14 cellular contexts compared by ENCODE assay signal in genomic region chr4:38366451-38366850, GRCh38.
A peak's percentile ranks its signal among the peaks of the same experiment; 100 is the strongest.
DNase-seq lines count a peak whose midpoint lies in the region; ATAC-seq and TF ChIP-seq lines count a peak whose summit lies in the region.
"Had no signal": no experiment of that assay in that cellular context is flagged by ENCODE, and none has a peak within 500 bp of the region (broad histone marks: within the 10 kb centered on the region; RNA-seq: fewer than 3 reads in every experiment).

No MANE protein-coding gene starts in this region.

- H3K4me1 ChIP-seq in KMS-11 (ENCODE audit: low read depth, poor library complexity, severe bottlenecking) (peaks cover 18% of the 10 kb centered on the region), adrenal gland (replicated peaks in 1 of 2) (peaks cover 0 to 21% of the 10 kb centered on the region in 2 donors), mesenchymal stem cell (ENCODE audit: control insufficient read depth, insufficient read depth, low read depth, low read length) (peaks cover 4% of the 10 kb centered on the region)

- H2BK120ac ChIP-seq in mesenchymal stem cell (ENCODE audit: low read depth, low read length): no peak overlapping the region

- H3K14ac ChIP-seq in mesenchymal stem cell (ENCODE audit: low read length in 2 of 2): no peak overlapping the region

- H3K79me2 ChIP-seq in KMS-11 (ENCODE audit: insufficient read depth, low read depth): no peaks in the 10 kb centered on the region

- intact Hi-C loops in adrenal gland (cut with DNase I) (no loop called here), Right ventricle myocardium superior (cut with DNase I) (no loop called here)

- H3K4me3 ChIP-seq in KMS-11 (IDR thresholded peaks at IDR 0.05; ENCODE audit: insufficient read depth, low read depth, low read length): no peak overlapping the region
- H3K4me3 ChIP-seq in adrenal gland: no peak overlapping the region
- no peak overlapping the region for H3K4me3 ChIP-seq in mesenchymal stem cell (ENCODE audit: insufficient read depth in 1 of 2, low read depth in 1 of 2, low read length in 2 of 2)
- H3K4me3 ChIP-seq: ovary, stomach had no signal

- H3K9ac ChIP-seq in KMS-11 (no peak overlapping the region), mesenchymal stem cell (ENCODE audit: low read length) (no peak overlapping the region)

- no peak overlapping the region for H3K4me3 Mint-ChIP-seq in type B pancreatic cell
- H3K4me3 Mint-ChIP-seq: activated CD4-positive, alpha-beta T cell treated with anti-CD3 and anti-CD28 coated beads, Interleukin-2, amount 10 ng/mL, durations not matched to agents 24 days and 14 days had no signal

- H3K27ac ChIP-seq in KMS-11 (no peak overlapping the region; the same call in 1 of the 2 replicates), adrenal gland (no peak overlapping the region), mesenchymal stem cell (ENCODE audit: low read length, poor library complexity, severe bottlenecking) (no peak overlapping the region)
- H3K27ac ChIP-seq: ovary, stomach had no signal

- H3K4ac ChIP-seq in mesenchymal stem cell (ENCODE audit: low read depth in 1 of 2, low read length in 2 of 2): no peak overlapping the region

- no peak overlapping the region for H4K91ac ChIP-seq in mesenchymal stem cell (ENCODE audit: low read length)

- TF ChIP-seq POLR2A in adrenal gland (IDR thresholded peaks at IDR 0.05): no peak

- TF ChIP-seq CTCF in KMS-11 (conservative IDR thresholded peaks at IDR 0.05; ENCODE audit: low read depth, low read length) (no peak), adrenal gland (IDR thresholded peaks at IDR 0.05) (no peak), type B pancreatic cell (conservative IDR thresholded peaks at IDR 0.05) (no peak)

- H2AFZ ChIP-seq in KMS-11 (ENCODE audit: low read depth) (no peak overlapping the region), mesenchymal stem cell (ENCODE audit: low read depth, low read length) (no peak overlapping the region)

- H3K27me3 ChIP-seq in KMS-11 (ENCODE audit: insufficient read depth, low read depth) (no peaks in the 10 kb centered on the region), adrenal gland (no peaks in the 10 kb centered on the region), mesenchymal stem cell (ENCODE audit: control insufficient read depth in 1 of 2, insufficient read depth in 1 of 2, low read length in 2 of 2) (no peaks in the 10 kb centered on the region)
- H3K27me3 ChIP-seq: ovary, stomach had no signal

- DNase-seq in adrenal gland (peak; percentile 27 to 58 (median 35)), Right ventricle myocardium superior (peak; percentile 50), smooth muscle cell of the brain vasculature (ENCODE audit: low read depth, low spot score) (peak; percentile 23), globus pallidus (ENCODE audit: low spot score) (no peak), type B pancreatic cell (ENCODE audit: extremely low spot score, unreplicated experiment) (no peak), mesenchymal stem cell (no peak)
- DNase-seq: activated CD4-positive, alpha-beta T cell treated with anti-CD3 and anti-CD28 coated beads, Interleukin-2, amount 10 ng/mL, durations not matched to agents 24 days and 14 days; NCI-H1436 treated with DMSO at 0.1 percent for 48 hours; stimulated activated CD4-positive, alpha-beta T cell treated with anti-CD3 and anti-CD28 coated beads, Interleukin-2, amount 100 ng/mL, for 48 hours; stomach; SW 1271 had no signal

- no peak overlapping the region for H2AK5ac ChIP-seq in mesenchymal stem cell (ENCODE audit: low read length, severe bottlenecking)

- peak overlapping the region; percentile 25 for H3K4me2 ChIP-seq in KMS-11
- H3K4me2 ChIP-seq in mesenchymal stem cell (ENCODE audit: low read length, poor library complexity, severe bottlenecking): no peak overlapping the region

- H3K23ac ChIP-seq in mesenchymal stem cell (ENCODE audit: low read length in 2 of 2): no peak overlapping the region

- H3K27me3 Mint-ChIP-seq in type B pancreatic cell: no peaks in the 10 kb centered on the region

- no peak overlapping the region for H2BK5ac ChIP-seq in mesenchymal stem cell (ENCODE audit: low read depth, low read length, poor library complexity, severe bottlenecking)

- peaks cover 22% of the 10 kb centered on the region for H3K4me1 Mint-ChIP-seq in type B pancreatic cell (ENCODE audit: unreplicated experiment)
- H3K4me1 Mint-ChIP-seq: activated CD4-positive, alpha-beta T cell treated with anti-CD3 and anti-CD28 coated beads, Interleukin-2, amount 10 ng/mL, durations not matched to agents 24 days and 14 days had no signal

- ATAC-seq in Right ventricle myocardium superior (ENCODE audit: poor library complexity) (peak; percentile 94), HG02759 (IDR thresholded peaks at IDR 0.05; ENCODE audit: unreplicated experiment) (no peak)

- no peaks in the 10 kb centered on the region for H3K36me3 ChIP-seq in KMS-11 (ENCODE audit: insufficient read depth)
- H3K36me3 ChIP-seq in adrenal gland (replicated peaks in 1 of 2): no peaks in the 10 kb centered on the region
- no peaks in the 10 kb centered on the region for H3K36me3 ChIP-seq in mesenchymal stem cell (ENCODE audit: control insufficient read depth in 1 of 2, insufficient read depth in 2 of 2, low read depth in 1 of 2, low read length in 2 of 2)
- H3K36me3 ChIP-seq: ovary, stomach had no signal

- no peak overlapping the region for H4K8ac ChIP-seq in mesenchymal stem cell (ENCODE audit: low read length)

- H3K79me1 ChIP-seq in mesenchymal stem cell (replicated peaks; ENCODE audit: low read length, poor library complexity, severe bottlenecking): no peaks in the 10 kb centered on the region

- no peaks in the 10 kb centered on the region for H3K36me3 Mint-ChIP-seq in type B pancreatic cell

- no peak overlapping the region for H2BK12ac ChIP-seq in mesenchymal stem cell (ENCODE audit: low read length in 2 of 2)

- no peak overlapping the region for H3K18ac ChIP-seq in mesenchymal stem cell (ENCODE audit: low read depth in 1 of 2, low read length in 2 of 2)

- no peaks in the 10 kb centered on the region for H3K9me3 ChIP-seq in adrenal gland (replicated peaks in 1 of 3)
- no peaks in the 10 kb centered on the region for H3K9me3 ChIP-seq in mesenchymal stem cell (ENCODE audit: control insufficient read depth, low read length)
- H3K9me3 ChIP-seq: ovary, stomach had no signal

- H4K20me1 ChIP-seq in KMS-11 (ENCODE audit: insufficient read depth): no peaks in the 10 kb centered on the region

- peaks cover 4% of the 10 kb centered on the region for H3K9me3 Mint-ChIP-seq in type B pancreatic cell

- H3K27ac Mint-ChIP-seq in type B pancreatic cell: no peak overlapping the region
- H3K27ac Mint-ChIP-seq: activated CD4-positive, alpha-beta T cell treated with anti-CD3 and anti-CD28 coated beads, Interleukin-2, amount 10 ng/mL, durations not matched to agents 24 days and 14 days had no signal

- H2BK15ac ChIP-seq in mesenchymal stem cell (ENCODE audit: low read depth, poor library complexity, severe bottlenecking): no peak overlapping the region

Comparison
In these comparisons a context has a peak if more than half of its experiments do, and no peak if none do; other contexts are left out.
1. DNase-seq: peak in adrenal gland (7 of 7), Right ventricle myocardium superior (single experiment) and smooth muscle cell of the brain vasculature (single experiment); none in globus pallidus (single experiment), type B pancreatic cell (single experiment) and mesenchymal stem cell (single experiment).